ENCODE assay signal across 18 cellular contexts in the genomic region with DNA sequence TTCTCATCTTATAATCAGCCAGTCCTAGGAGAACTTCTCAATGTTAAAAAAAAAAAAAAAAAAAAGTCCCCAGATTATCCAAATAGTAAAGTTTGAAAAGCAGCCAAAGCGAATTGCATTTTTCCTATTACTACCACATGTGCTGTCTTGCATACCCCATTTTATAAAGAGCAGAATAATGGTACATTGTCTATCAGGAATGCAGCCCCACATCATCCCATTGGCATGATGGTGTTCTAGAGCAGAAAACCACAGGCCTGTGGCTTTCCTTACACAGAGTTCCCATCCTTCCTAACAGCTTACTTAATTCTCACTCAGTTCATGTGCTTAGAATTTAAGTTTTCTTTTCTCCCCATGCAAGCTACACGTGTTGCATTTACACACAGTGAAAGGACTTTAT.
DNase-seq lines count a peak whose midpoint lies in the region; ATAC-seq and TF ChIP-seq lines count a peak whose summit lies in the region.
"Had no signal": no experiment of that assay in that cellular context is flagged by ENCODE, and none has a peak within 500 bp of the region (broad histone marks: within the 10 kb centered on the region; RNA-seq: fewer than 3 reads in every experiment).

No MANE protein-coding gene starts in this region.

- H3K4me1 ChIP-seq in lower lobe of right lung: no peaks in the 10 kb centered on the region
- H3K4me1 ChIP-seq in testis: no peaks in the 10 kb centered on the region
- H3K4me1 ChIP-seq: transverse colon had no signal

- intact Hi-C loops in lower lobe of right lung (cut with DNase I) (no loop called here), testis (cut with DNase I; ENCODE audit: low total_unique reads) (no loop called here)

- no peaks in the 10 kb centered on the region for H3K9me3 ChIP-seq in lower lobe of right lung
- no peaks in the 10 kb centered on the region for H3K9me3 ChIP-seq in testis
- H3K9me3 ChIP-seq: transverse colon had no signal

- CTCF ChIA-PET in WTC11 (lab: Charles Lee): no interaction called here

- H3K4me3 ChIP-seq in astrocyte of the spinal cord (ENCODE audit: low read depth, low read length) (no peak overlapping the region), lower lobe of right lung (no peak overlapping the region), testis (no peak overlapping the region)
- H3K4me3 ChIP-seq: transverse colon had no signal

- H3K36me3 Mint-ChIP-seq in WTC11: no peaks in the 10 kb centered on the region
- no peaks in the 10 kb centered on the region for H3K36me3 Mint-ChIP-seq in stimulated activated naive B cell treated with anti-CD40 and anti-IgM and Interleukin-4, amounts not matched to agents 10 μg/mL and 1 μg/mL and 100 μg/mL, for 72 hours
- H3K36me3 Mint-ChIP-seq: CD8-positive, alpha-beta memory T cell; naive B cell had no signal

- 60 to 63% methylated on average over 2 of the region's 2 CpGs for WGBS in testis, 2 donors

- 0 out of 2 replicates have a peak, but pooled peaks cover 4% of the 10 kb centered on the region for H3K9me3 Mint-ChIP-seq in WTC11
- H3K9me3 Mint-ChIP-seq in stimulated activated naive B cell treated with anti-CD40 and anti-IgM and Interleukin-4, amounts not matched to agents 10 μg/mL and 1 μg/mL and 100 μg/mL, for 72 hours: no peaks in the 10 kb centered on the region

- DNase-seq in A172 (ENCODE audit: low spot score): peak; percentile 10
- DNase-seq in HT1080 (ENCODE audit: low read depth): peak; percentile 98
- DNase-seq in astrocyte of the spinal cord (ENCODE audit: low read depth, low spot score): peak; percentile 97
- peak; percentile 97 for DNase-seq in foreskin melanocyte
- DNase-seq in WTC11 (ENCODE audit: low spot score): no peak
- no peak for DNase-seq in lower lobe of right lung
- DNase-seq in testis: no peak
- no peak for DNase-seq in stimulated activated naive B cell treated with anti-CD40 and anti-IgM and Interleukin-4, amounts not matched to agents 10 μg/mL and 1 μg/mL and 100 μg/mL, for 72 hours
- DNase-seq: activated CD8-positive, alpha-beta T cell treated with anti-CD3 and anti-CD28 coated beads, Interleukin-2, amount 10 ng/mL, durations not matched to agents 7 days and 5 days; CD8-positive, alpha-beta memory T cell; glutamatergic neuron; naive B cell; NCI-H1048; stimulated activated CD4-positive, alpha-beta T cell treated with anti-CD3 and anti-CD28 coated beads, Interleukin-2, amount 100 ng/mL, for 24 hours; transverse colon had no signal

- ATAC-seq in WTC11 (no peak), lower lobe of right lung (no peak)
- ATAC-seq in stimulated activated naive B cell treated with anti-CD40 and anti-IgM and Interleukin-4, amounts not matched to agents 10 μg/mL and 1 μg/mL and 100 μg/mL, for 72 hours (replicated peaks): no peak
- ATAC-seq: activated CD8-positive, alpha-beta T cell treated with anti-CD3 and anti-CD28 coated beads, Interleukin-2, amount 10 ng/mL, durations not matched to agents 7 days and 5 days; activated T-helper 17 cell treated with anti-CD3 and anti-CD28 coated beads, Interleukin-2, amount 50 U/mL, for 72 hours; HepG2 had no signal

- H3K4me3 Mint-ChIP-seq in WTC11: no peak overlapping the region
- H3K4me3 Mint-ChIP-seq in stimulated activated naive B cell treated with anti-CD40 and anti-IgM and Interleukin-4, amounts not matched to agents 10 μg/mL and 1 μg/mL and 100 μg/mL, for 72 hours: no peak overlapping the region
- H3K4me3 Mint-ChIP-seq: activated CD8-positive, alpha-beta T cell treated with anti-CD3 and anti-CD28 coated beads, Interleukin-2, amount 10 ng/mL, durations not matched to agents 7 days and 5 days; activated T-helper 17 cell treated with anti-CD3 and anti-CD28 coated beads, Interleukin-2, amount 50 U/mL, for 72 hours; naive B cell had no signal

- H3K36me3 ChIP-seq in lower lobe of right lung: no peaks in the 10 kb centered on the region
- no peaks in the 10 kb centered on the region for H3K36me3 ChIP-seq in testis (ENCODE audit: low read depth, missing control alignments)
- H3K36me3 ChIP-seq: transverse colon had no signal

- H3K27ac Mint-ChIP-seq in WTC11: no peak overlapping the region
- H3K27ac Mint-ChIP-seq in stimulated activated naive B cell treated with anti-CD40 and anti-IgM and Interleukin-4, amounts not matched to agents 10 μg/mL and 1 μg/mL and 100 μg/mL, for 72 hours: no peak overlapping the region
- H3K27ac Mint-ChIP-seq: activated CD8-positive, alpha-beta T cell treated with anti-CD3 and anti-CD28 coated beads, Interleukin-2, amount 10 ng/mL, durations not matched to agents 7 days and 5 days; activated T-helper 17 cell treated with anti-CD3 and anti-CD28 coated beads, Interleukin-2, amount 50 U/mL, for 72 hours; CD8-positive, alpha-beta memory T cell; naive B cell had no signal

- H3K27ac ChIP-seq in lower lobe of right lung (no peak overlapping the region), testis (no peak overlapping the region)
- H3K27ac ChIP-seq: 22Rv1, transverse colon had no signal

- POLR2A ChIA-PET in WTC11 (lab: Charles Lee): no interaction called here

- H3K27me3 ChIP-seq in lower lobe of right lung (ENCODE audit: low read depth) (no peaks in the 10 kb centered on the region), testis (no peaks in the 10 kb centered on the region)
- H3K27me3 ChIP-seq: transverse colon had no signal

- no peaks in the 10 kb centered on the region for H3K4me1 Mint-ChIP-seq in WTC11
- peaks cover 0 to 1% of the 10 kb centered on the region in 2 donors for H3K4me1 Mint-ChIP-seq in stimulated activated naive B cell treated with anti-CD40 and anti-IgM and Interleukin-4, amounts not matched to agents 10 μg/mL and 1 μg/mL and 100 μg/mL, for 72 hours
- H3K4me1 Mint-ChIP-seq: activated T-helper 17 cell treated with anti-CD3 and anti-CD28 coated beads, Interleukin-2, amount 50 U/mL, for 72 hours; CD8-positive, alpha-beta memory T cell had no signal

- in situ Hi-C loops in astrocyte of the spinal cord (cut with HindIII; ENCODE audit: low sequenced_read_pairs): no loop called here

- TF ChIP-seq CTCF in astrocyte of the spinal cord (IDR thresholded peaks at IDR 0.05; ENCODE audit: low read depth, low read length) (no peak), WTC11 (IDR thresholded peaks at IDR 0.05) (no peak), lower lobe of right lung (IDR thresholded peaks at IDR 0.05) (no peak), testis (IDR thresholded peaks at IDR 0.05) (no peak)

- H3K27me3 Mint-ChIP-seq in WTC11 (ENCODE audit: low read depth): no peaks in the 10 kb centered on the region
- H3K27me3 Mint-ChIP-seq in stimulated activated naive B cell treated with anti-CD40 and anti-IgM and Interleukin-4, amounts not matched to agents 10 μg/mL and 1 μg/mL and 100 μg/mL, for 72 hours: no peaks in the 10 kb centered on the region
- H3K27me3 Mint-ChIP-seq: activated T-helper 17 cell treated with anti-CD3 and anti-CD28 coated beads, Interleukin-2, amount 50 U/mL, for 72 hours; CD8-positive, alpha-beta memory T cell; naive B cell had no signal

- no peak for TF ChIP-seq POLR2A in testis (IDR thresholded peaks at IDR 0.05)

TF ChIP-seq in WTC11, 78 proteins besides CTCF, POLR2A, EP300 and RAD21 (continues in another document):
- TF ChIP-seq MYBL2 (CRISPR knock-in tag; IDR thresholded peaks at IDR 0.05) (no peak), ESRRA (CRISPR knock-in tag; IDR thresholded peaks at IDR 0.05; ENCODE audit: borderline replicate concordance) (no peak), NR3C1 (CRISPR knock-in tag; conservative IDR thresholded peaks at IDR 0.05; ENCODE audit: low read depth) (no peak), OVOL2 (CRISPR knock-in tag; IDR thresholded peaks at IDR 0.05; ENCODE audit: borderline replicate concordance) (no peak), RORB (CRISPR knock-in tag; IDR thresholded peaks at IDR 0.05) (no peak), TCF7 (CRISPR knock-in tag; IDR thresholded peaks at IDR 0.05; ENCODE audit: low read depth) (no peak), ZNF423 (CRISPR knock-in tag; IDR thresholded peaks at IDR 0.05) (no peak), IRF2 (CRISPR knock-in tag; IDR thresholded peaks at IDR 0.05; ENCODE audit: borderline replicate concordance, low read depth) (no peak)
- TF ChIP-seq, protein P1, sequence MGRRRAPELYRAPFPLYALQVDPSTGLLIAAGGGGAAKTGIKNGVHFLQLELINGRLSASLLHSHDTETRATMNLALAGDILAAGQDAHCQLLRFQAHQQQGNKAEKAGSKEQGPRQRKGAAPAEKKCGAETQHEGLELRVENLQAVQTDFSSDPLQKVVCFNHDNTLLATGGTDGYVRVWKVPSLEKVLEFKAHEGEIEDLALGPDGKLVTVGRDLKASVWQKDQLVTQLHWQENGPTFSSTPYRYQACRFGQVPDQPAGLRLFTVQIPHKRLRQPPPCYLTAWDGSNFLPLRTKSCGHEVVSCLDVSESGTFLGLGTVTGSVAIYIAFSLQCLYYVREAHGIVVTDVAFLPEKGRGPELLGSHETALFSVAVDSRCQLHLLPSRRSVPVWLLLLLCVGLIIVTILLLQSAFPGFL (CRISPR knock-in tag; IDR thresholded peaks at IDR 0.05; ENCODE audit: borderline replicate concordance): no peak
- TF ChIP-seq, protein P2, sequence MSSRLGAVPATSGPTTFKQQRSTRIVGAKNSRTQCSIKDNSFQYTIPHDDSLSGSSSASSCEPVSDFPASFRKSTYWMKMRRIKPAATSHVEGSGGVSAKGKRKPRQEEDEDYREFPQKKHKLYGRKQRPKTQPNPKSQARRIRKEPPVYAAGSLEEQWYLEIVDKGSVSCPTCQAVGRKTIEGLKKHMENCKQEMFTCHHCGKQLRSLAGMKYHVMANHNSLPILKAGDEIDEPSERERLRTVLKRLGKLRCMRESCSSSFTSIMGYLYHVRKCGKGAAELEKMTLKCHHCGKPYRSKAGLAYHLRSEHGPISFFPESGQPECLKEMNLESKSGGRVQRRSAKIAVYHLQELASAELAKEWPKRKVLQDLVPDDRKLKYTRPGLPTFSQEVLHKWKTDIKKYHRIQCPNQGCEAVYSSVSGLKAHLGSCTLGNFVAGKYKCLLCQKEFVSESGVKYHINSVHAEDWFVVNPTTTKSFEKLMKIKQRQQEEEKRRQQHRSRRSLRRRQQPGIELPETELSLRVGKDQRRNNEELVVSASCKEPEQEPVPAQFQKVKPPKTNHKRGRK (CRISPR knock-in tag; IDR thresholded peaks at IDR 0.05; ENCODE audit: borderline replicate concordance): no peak

Comparison
In these comparisons a context has a peak if more than half of its experiments do, and no peak if none do; other contexts are left out.
1. DNase-seq: peak in A172 (single experiment), HT1080 (single experiment), astrocyte of the spinal cord (single experiment) and foreskin melanocyte (single experiment); none in WTC11 (single experiment), lower lobe of right lung (single experiment), testis (single experiment) and stimulated activated naive B cell treated with anti-CD40 and anti-IgM and Interleukin-4, amounts not matched to agents 10 μg/mL and 1 μg/mL and 100 μg/mL, for 72 hours (single experiment).